In the genomic region with DNA sequence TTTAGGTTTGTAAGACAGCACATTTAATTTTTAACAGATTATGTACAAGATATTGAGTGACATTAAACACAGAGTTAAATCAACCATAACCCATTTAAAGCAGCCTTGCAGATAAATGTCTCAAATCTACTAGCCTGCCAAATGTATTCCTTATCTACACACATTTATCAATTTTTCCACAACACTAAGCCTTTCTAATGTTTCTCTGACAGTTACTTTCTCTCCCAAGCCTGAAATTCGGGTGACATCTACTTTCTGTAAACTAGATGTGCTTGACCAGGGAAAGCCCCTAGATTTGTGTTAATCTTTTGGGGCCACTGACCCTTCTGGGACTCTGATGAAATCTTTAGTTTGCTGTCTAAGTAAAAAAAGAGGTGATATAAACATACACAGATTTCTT, we compare ENCODE assay signal across 18 cellular contexts.
DNase-seq lines count a peak whose midpoint lies in the region; FAIRE-seq and TF ChIP-seq lines count a peak whose summit lies in the region.
"Had no signal": no experiment of that assay in that cellular context is flagged by ENCODE, and none has a peak within 500 bp of the region (broad histone marks: within the 10 kb centered on the region; RNA-seq: fewer than 3 reads in every experiment).

No MANE protein-coding gene starts in this region.

- H3K9me3 ChIP-seq in osteoblast (ENCODE audit: low read depth, low read length): no peaks in the 10 kb centered on the region
- H3K9me3 ChIP-seq: BLaER1, HAP-1 had no signal

- H3K4me1 ChIP-seq in osteoblast (ENCODE audit: insufficient read depth, low read length): peaks cover 38% of the 10 kb centered on the region
- H3K4me1 ChIP-seq: HAP-1 had no signal

- no peaks in the 10 kb centered on the region for H3K36me3 ChIP-seq in osteoblast (ENCODE audit: insufficient read depth, low read length)
- H3K36me3 ChIP-seq: BLaER1, HAP-1 had no signal

- H3K27me3 ChIP-seq in osteoblast (ENCODE audit: insufficient read depth, low read length): no peaks in the 10 kb centered on the region
- H3K27me3 ChIP-seq: BLaER1 had no signal

- no peak for FAIRE-seq in urothelium cell line (lab: Jason Lieb, UNC)
- FAIRE-seq: GM12878, GM19239, H1, HepG2 had no signal

- H3K4me2 ChIP-seq in osteoblast (ENCODE audit: insufficient read depth, low read length): no peak overlapping the region
- H3K4me2 ChIP-seq: BLaER1 had no signal

- no peaks in the 10 kb centered on the region for H4K20me1 ChIP-seq in osteoblast (ENCODE audit: insufficient read depth, low read length)
- H4K20me1 ChIP-seq: BLaER1 had no signal

- H3K4me3 ChIP-seq in fibroblast of the aortic adventitia (ENCODE audit: low read depth, low read length) (no peak overlapping the region), osteoblast (ENCODE audit: insufficient read depth, low read length) (no peak overlapping the region)
- H3K4me3 ChIP-seq: BLaER1, GM12878, HAP-1 had no signal

- TF ChIP-seq CTCF in fibroblast of the aortic adventitia (IDR thresholded peaks at IDR 0.05; ENCODE audit: insufficient read depth, low read length): no peak
- no peak for TF ChIP-seq CTCF in osteoblast (IDR thresholded peaks at IDR 0.05; ENCODE audit: extremely low read depth, low read depth, low read length)

- H2AFZ ChIP-seq in osteoblast (ENCODE audit: low read length): no peak overlapping the region

- peaks cover 4% of the 10 kb centered on the region for H3K79me2 ChIP-seq in osteoblast (ENCODE audit: insufficient read depth, low read length)

- H3K27ac ChIP-seq in osteoblast (ENCODE audit: low read depth, low read length): no peak overlapping the region
- H3K27ac ChIP-seq: 22Rv1, BLaER1 had no signal

- peak; percentile 17 for DNase-seq in A172 (ENCODE audit: low spot score)
- DNase-seq in SK-N-DZ (ENCODE audit: low spot score): peak; percentile 28
- DNase-seq in fibroblast of the aortic adventitia (ENCODE audit: low read depth): peak; percentile 62
- peak; percentile 55 for DNase-seq in osteoblast (ENCODE audit: insufficient read length, low spot score, missing footprints)
- DNase-seq in stimulated activated naive CD4-positive, alpha-beta T cell (lab: John Stamatoyannopoulos, UW): no peak
- no peak for DNase-seq in DMS53 (lab: John Stamatoyannopoulos, UW)
- no peak for DNase-seq in urothelium cell line (ENCODE audit: low spot score)
- DNase-seq: CD4-positive, alpha-beta memory T cell; DMS153; DND-41; EL had no signal

Comparison
In these comparisons a context has a peak if more than half of its experiments do, and no peak if none do; other contexts are left out.
1. DNase-seq: peak in A172 (single experiment), SK-N-DZ (single experiment), fibroblast of the aortic adventitia (single experiment) and osteoblast (single experiment); none in stimulated activated naive CD4-positive, alpha-beta T cell (0 of 6), DMS53 (single experiment) and urothelium cell line (single experiment).